2 cellular contexts compared by ENCODE assay signal in genomic region chr18:66124394-66124793, GRCh38.
TF ChIP-seq lines count a peak whose summit lies in the region.

No MANE protein-coding gene starts in this region.

TF ChIP-seq in HepG2, 621 proteins besides CTCF, POLR2A, EP300 and RAD21:
- no peak for TF ChIP-seq RXRA (CRISPR knock-in tag; IDR thresholded peaks at IDR 0.05)
- TF ChIP-seq JUN (CRISPR knock-in tag; IDR thresholded peaks at IDR 0.05), result no peak
- no peak for TF ChIP-seq SMAD1 (CRISPR knock-in tag; IDR thresholded peaks at IDR 0.05; ENCODE audit: borderline replicate concordance, low read depth)
- TF ChIP-seq IKZF5 (CRISPR knock-in tag; IDR thresholded peaks at IDR 0.05), result no peak
- TF ChIP-seq GLI4 (CRISPR knock-in tag; IDR thresholded peaks at IDR 0.05; ENCODE audit: borderline replicate concordance), result no peak
- TF ChIP-seq MEF2D (CRISPR knock-in tag; IDR thresholded peaks at IDR 0.05), result no peak
- no peak for TF ChIP-seq FOXM1 (CRISPR knock-in tag; IDR thresholded peaks at IDR 0.05)
- no peak for TF ChIP-seq KDM1A (CRISPR knock-in tag; IDR thresholded peaks at IDR 0.05)
- TF ChIP-seq SNAPC4 (CRISPR knock-in tag; IDR thresholded peaks at IDR 0.05), result no peak
- no peak for TF ChIP-seq SOX6 (IDR thresholded peaks at IDR 0.05)
- no peak for TF ChIP-seq SOX6 (CRISPR knock-in tag; IDR thresholded peaks at IDR 0.05)
- TF ChIP-seq ZBTB7A (CRISPR knock-in tag; IDR thresholded peaks at IDR 0.05), result no peak

TF ChIP-seq in GM12878, 131 proteins besides CTCF, POLR2A, EP300 and RAD21:
- peak; percentile 32; the same call in 1 of the 2 replicates for TF ChIP-seq SMC3 (IDR thresholded peaks at IDR 0.05; ENCODE audit: borderline replicate concordance, low read length)
- no peak for TF ChIP-seq RAD51 (IDR thresholded peaks at IDR 0.05)
